In the genomic region with DNA sequence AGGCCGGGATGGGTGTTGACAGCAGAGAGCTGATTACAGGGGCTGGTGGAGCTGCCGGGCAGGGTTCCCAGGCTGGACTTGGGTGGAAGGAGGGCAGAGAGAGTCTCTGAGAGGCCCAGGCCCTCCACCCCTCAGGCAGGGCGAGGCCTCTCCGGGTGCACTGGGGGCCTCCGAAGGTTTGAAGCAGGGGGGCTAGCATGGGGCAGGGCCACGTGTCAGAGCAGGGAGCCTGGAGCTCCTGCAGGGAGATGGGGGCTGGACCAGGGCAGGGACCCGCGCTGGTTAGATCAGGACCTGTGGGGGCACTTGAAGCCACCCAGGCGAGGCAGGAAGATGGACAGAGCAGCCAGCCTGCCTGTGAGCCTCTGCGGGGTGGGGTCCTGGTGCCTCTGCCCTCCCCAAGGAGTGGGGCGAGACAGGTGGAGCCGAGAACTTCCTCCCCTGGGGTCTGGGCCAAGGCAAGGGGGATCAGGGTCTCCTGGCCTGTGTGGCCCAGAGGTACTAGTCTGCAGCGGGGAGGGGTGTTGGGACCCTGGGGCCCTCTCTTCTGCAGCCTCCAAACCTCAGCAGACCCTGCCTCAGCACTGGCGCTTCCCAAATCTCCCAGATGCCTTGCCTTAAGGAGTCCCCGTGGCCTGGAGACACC, we compare ENCODE assay signal across 9 cellular contexts. TPM values are rescaled to one million over a fixed set of nuclear protein-coding genes. Genes with fewer than 3 reads are reported as not detected.
A peak's percentile ranks its signal among the peaks of the same experiment; 100 is the strongest.
DNase-seq lines count a peak whose midpoint lies in the region; ATAC-seq and TF ChIP-seq lines count a peak whose summit lies in the region.
"Had no signal": no experiment of that assay in that cellular context is flagged by ENCODE, and none has a peak within 500 bp of the region (broad histone marks: within the 10 kb centered on the region; RNA-seq: fewer than 3 reads in every experiment).

No MANE protein-coding gene starts in this region.

- H3K27ac Mint-ChIP-seq in CD14-positive monocyte (peak overlapping the region in 1 of 7 donors; percentile 3), neural crest cell (ENCODE audit: unreplicated experiment) (no peak overlapping the region)
- no peak overlapping the region for H3K27ac Mint-ChIP-seq in effector memory CD8-positive, alpha-beta T cell

- peak overlapping the region; percentile 78 to 87 for H3K4me3 Mint-ChIP-seq in CD14-positive monocyte
- H3K4me3 Mint-ChIP-seq in effector memory CD8-positive, alpha-beta T cell, result peak overlapping the region; percentile 56 to 69
- peak overlapping the region; percentile 84 for H3K4me3 Mint-ChIP-seq in neural crest cell

- H3K4me2 ChIP-seq in OCI-LY3 (ENCODE audit: low read length), result peak overlapping the region; percentile 49

- H3K9me3 ChIP-seq in OCI-LY3 (ENCODE audit: insufficient read depth, low read length), result no peaks in the 10 kb centered on the region

- no peak for ATAC-seq in effector memory CD8-positive, alpha-beta T cell (replicated peaks)
- ATAC-seq in GM21381 (IDR thresholded peaks at IDR 0.05; ENCODE audit: unreplicated experiment) (no peak), HG02870 (IDR thresholded peaks at IDR 0.05; ENCODE audit: unreplicated experiment) (no peak)

- TF ChIP-seq CTCF in CD14-positive monocyte (IDR thresholded peaks at IDR 0.05) (no peak), OCI-LY3 (IDR thresholded peaks at IDR 0.05; ENCODE audit: low read depth, low read length) (no peak), neural crest cell (conservative IDR thresholded peaks at IDR 0.05) (no peak)

- intact Hi-C loops in CD14-positive monocyte (cut with micrococcal nuclease), result loop anchor here in 1 of 2 donors (5.0 kb wide), 1 partner anchor 36 kb away; no protein-coding TSS in a partner anchor

- H2AFZ ChIP-seq in OCI-LY3 (ENCODE audit: low read depth, low read length), result no peak overlapping the region

- peak overlapping the region; percentile 33; the same call in 1 of the 2 replicates for H3K4me3 ChIP-seq in OCI-LY3 (ENCODE audit: low read length)

- no peak overlapping the region for H3K9ac ChIP-seq in OCI-LY3 (ENCODE audit: low read length)

- H3K4me1 Mint-ChIP-seq in CD14-positive monocyte (peaks cover 28% of the 10 kb centered on the region), neural crest cell (no peaks in the 10 kb centered on the region)
- H3K4me1 Mint-ChIP-seq in effector memory CD8-positive, alpha-beta T cell (ENCODE audit: low read depth in 2 of 2), result peaks cover 3 to 9% of the 10 kb centered on the region in 2 donors

- DNase-seq in CD14-positive monocyte (ENCODE audit: low spot score) (peak; percentile 36), neural crest cell (ENCODE audit: low read depth, low spot score) (no peak), hepatic stellate cell (ENCODE audit: low spot score) (no peak), HPDE6-E6E7 (ENCODE audit: extremely low spot score) (no peak)
- DNase-seq in effector memory CD8-positive, alpha-beta T cell, result no peak
- DNase-seq: NCI-H526 treated with DMSO at 0.1 percent for 48 hours had no signal

- H3K27me3 Mint-ChIP-seq in CD14-positive monocyte (ENCODE audit: low read depth in 3 of 3), result peaks cover 36 to 73% (median 38%) of the 10 kb centered on the region in 3 donors
- peaks cover 45 to 61% of the 10 kb centered on the region in 2 donors for H3K27me3 Mint-ChIP-seq in effector memory CD8-positive, alpha-beta T cell
- H3K27me3 Mint-ChIP-seq in neural crest cell (ENCODE audit: low read depth), result peaks cover 45% of the 10 kb centered on the region

- H3K36me3 Mint-ChIP-seq in CD14-positive monocyte (peaks cover 4 to 6% of the 10 kb centered on the region in 2 donors), neural crest cell (ENCODE audit: low read depth) (no peaks in the 10 kb centered on the region)
- H3K36me3 Mint-ChIP-seq in effector memory CD8-positive, alpha-beta T cell (ENCODE audit: insufficient read depth), result no peaks in the 10 kb centered on the region

- H4K20me1 ChIP-seq in OCI-LY3 (ENCODE audit: insufficient read depth, low read length), result no peaks in the 10 kb centered on the region

- H3K27ac ChIP-seq in OCI-LY3 (ENCODE audit: low read length), result no peak overlapping the region

- no peaks in the 10 kb centered on the region for H3K79me2 ChIP-seq in OCI-LY3 (ENCODE audit: low read length)

- peaks cover under 1 to 18% (median 4%) of the 10 kb centered on the region in 7 donors for H3K9me3 Mint-ChIP-seq in CD14-positive monocyte
- no peaks in the 10 kb centered on the region for H3K9me3 Mint-ChIP-seq in effector memory CD8-positive, alpha-beta T cell
- no peaks in the 10 kb centered on the region for H3K9me3 Mint-ChIP-seq in neural crest cell

- H3K36me3 ChIP-seq in OCI-LY3 (replicated peaks; ENCODE audit: low read depth, low read length), result no peaks in the 10 kb centered on the region

- H3K4me1 ChIP-seq in OCI-LY3 (ENCODE audit: low read length), result peaks cover 30% of the 10 kb centered on the region

- peaks cover 7% of the 10 kb centered on the region; the same call in 1 of the 2 replicates for H3K27me3 ChIP-seq in OCI-LY3 (ENCODE audit: low read depth, low read length)

RNA-seq across cellular contexts. Expression of gene PANX2, which starts 0.9 kb away (rescaled TPM):
- polyA plus RNA-seq in CD14-positive monocyte, result under 1 TPM in 1 of 2 donors, not detected in 1; 0.05 TPM
- 2.5 and 3.0 TPM in 2 replicates for total RNA-seq in neural crest cell

RNA-seq across cellular contexts. Expression of gene TRABD, which starts 14.3 kb away (rescaled TPM):
- 10 to 100 TPM; 34.5 to 39.3 TPM for polyA plus RNA-seq in CD14-positive monocyte
- 45.7 and 46.9 TPM in 2 replicates for total RNA-seq in neural crest cell

RNA-seq across cellular contexts. Expression of gene SELENOO, which starts 29.4 kb away (rescaled TPM):
- polyA plus RNA-seq in CD14-positive monocyte, result 1 to 10 TPM; 2.7 to 8.7 TPM
- total RNA-seq in neural crest cell, result 24.3 and 24.5 TPM in 2 replicates
